ENCODE assay signal across 8 cellular contexts in genomic region chr22:44025171-44026065, GRCh38. TPM values are rescaled to one million over a fixed set of nuclear protein-coding genes. Genes with fewer than 3 reads are reported as not detected.
A peak's percentile ranks its signal among the peaks of the same experiment; 100 is the strongest.
DNase-seq lines count a peak whose midpoint lies in the region; ATAC-seq and TF ChIP-seq lines count a peak whose summit lies in the region.

No MANE protein-coding gene starts in this region.

- no peaks in the 10 kb centered on the region for H3K9me3 Mint-ChIP-seq in activated naive CD4-positive, alpha-beta T cell treated with anti-CD3 and anti-CD28 coated beads, Interleukin-2, amount 50 U/mL, for 24 hours
- no peaks in the 10 kb centered on the region for H3K9me3 Mint-ChIP-seq in endothelial cell (ENCODE audit: unreplicated experiment)

- TF ChIP-seq POLR2A in prostate gland (IDR thresholded peaks at IDR 0.05): no peak

- H3K4me3 Mint-ChIP-seq in activated naive CD4-positive, alpha-beta T cell treated with anti-CD3 and anti-CD28 coated beads, Interleukin-2, amount 50 U/mL, for 24 hours: peak overlapping the region; percentile 52
- peak overlapping the region; percentile 88 for H3K4me3 Mint-ChIP-seq in endothelial cell (ENCODE audit: unreplicated experiment)

- no peak for DNase-seq in activated naive CD4-positive, alpha-beta T cell treated with anti-CD3 and anti-CD28 coated beads, Interleukin-2, amount 50 U/mL, for 16 hours
- DNase-seq in RPMI8226 (peak; percentile 94), endothelial cell (ENCODE audit: low spot score) (no peak), prostate gland (ENCODE audit: low spot score) (no peak), activated gamma-delta T cell treated with Interleukin-2 at 50 U/mL for 16 hours (no peak), NCI-H187 (lab: John Stamatoyannopoulos, UW) (no peak)

- H3K27me3 ChIP-seq in prostate gland (replicated peaks; ENCODE audit: insufficient read depth): no peaks in the 10 kb centered on the region

- no peak overlapping the region for H3K27ac Mint-ChIP-seq in activated naive CD4-positive, alpha-beta T cell treated with anti-CD3 and anti-CD28 coated beads, Interleukin-2, amount 50 U/mL, for 24 hours
- peak overlapping the region; percentile 100 for H3K27ac Mint-ChIP-seq in endothelial cell (ENCODE audit: unreplicated experiment)

- H3K36me3 ChIP-seq in prostate gland: no peaks in the 10 kb centered on the region

- TF ChIP-seq CTCF in endothelial cell (IDR thresholded peaks at IDR 0.05; ENCODE audit: unreplicated experiment) (no peak), prostate gland (IDR thresholded peaks at IDR 0.05) (no peak)

- intact Hi-C loops in prostate gland (cut with DNase I): no loop called here

- no peaks in the 10 kb centered on the region for H3K4me1 ChIP-seq in prostate gland (replicated peaks)

- peaks cover 18% of the 10 kb centered on the region for H3K27me3 Mint-ChIP-seq in activated naive CD4-positive, alpha-beta T cell treated with anti-CD3 and anti-CD28 coated beads, Interleukin-2, amount 50 U/mL, for 24 hours
- H3K27me3 Mint-ChIP-seq in endothelial cell (ENCODE audit: unreplicated experiment): peaks cover 7% of the 10 kb centered on the region

- ATAC-seq in HG02943 (IDR thresholded peaks at IDR 0.05; ENCODE audit: low read depth, unreplicated experiment): peak; percentile 52

- peak overlapping the region; percentile 66 to 71 for H3K27ac ChIP-seq in prostate gland

- peaks cover 22% of the 10 kb centered on the region for H3K4me1 Mint-ChIP-seq in activated naive CD4-positive, alpha-beta T cell treated with anti-CD3 and anti-CD28 coated beads, Interleukin-2, amount 50 U/mL, for 24 hours
- peaks cover 46% of the 10 kb centered on the region for H3K4me1 Mint-ChIP-seq in endothelial cell (ENCODE audit: unreplicated experiment)

- H3K36me3 Mint-ChIP-seq in activated naive CD4-positive, alpha-beta T cell treated with anti-CD3 and anti-CD28 coated beads, Interleukin-2, amount 50 U/mL, for 24 hours: no peaks in the 10 kb centered on the region
- H3K36me3 Mint-ChIP-seq in endothelial cell (ENCODE audit: low read depth, unreplicated experiment): peaks cover 7% of the 10 kb centered on the region

- WGBS in prostate gland: 88% methylated on average over 26 of the region's 26 CpGs

- peak overlapping the region in 1 of 2 donors; percentile 48 for H3K4me3 ChIP-seq in prostate gland

- H3K9me3 ChIP-seq in prostate gland: no peaks in the 10 kb centered on the region

RNA-seq across cellular contexts. Expression of gene PARVB, which starts 1.3 kb away (rescaled TPM):
- 105 TPM for total RNA-seq in endothelial cell (ENCODE audit: unreplicated experiment)
- 10 to 100 TPM; 11.7 to 28.4 TPM for total RNA-seq in prostate gland
